1 cellular context compared by ENCODE assay signal in genomic region chr2:9336534-9337354, GRCh38.
TF ChIP-seq lines count a peak whose summit lies in the region.

No MANE protein-coding gene starts in this region.

TF ChIP-seq in HepG2, 621 proteins besides CTCF, POLR2A, EP300 and RAD21 (continued from another document and continues in another):
- no peak for TF ChIP-seq NFE2 (CRISPR knock-in tag; IDR thresholded peaks at IDR 0.05)
- no peak; the same call in 1 of the 2 replicates for TF ChIP-seq ZNF615 (CRISPR knock-in tag; IDR thresholded peaks at IDR 0.05; ENCODE audit: borderline replicate concordance)
- no peak for TF ChIP-seq RAD51 (IDR thresholded peaks at IDR 0.05; ENCODE audit: borderline replicate concordance)
- TF ChIP-seq, protein P1, sequence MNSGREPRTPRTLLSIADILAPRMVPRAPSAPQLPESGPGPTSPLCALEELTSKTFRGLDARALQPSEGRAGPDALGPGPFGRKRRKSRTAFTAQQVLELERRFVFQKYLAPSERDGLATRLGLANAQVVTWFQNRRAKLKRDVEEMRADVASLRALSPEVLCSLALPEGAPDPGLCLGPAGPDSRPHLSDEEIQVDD (CRISPR knock-in tag; IDR thresholded peaks at IDR 0.05; ENCODE audit: borderline replicate concordance): no peak
- TF ChIP-seq ZHX1 (CRISPR knock-in tag; IDR thresholded peaks at IDR 0.05; ENCODE audit: low read depth): no peak
- no peak for TF ChIP-seq ZNF619 (CRISPR knock-in tag; IDR thresholded peaks at IDR 0.05)
- TF ChIP-seq SMYD3 (CRISPR knock-in tag; IDR thresholded peaks at IDR 0.05): peak; percentile 45; the same call in 1 of the 2 replicates
- TF ChIP-seq NFYC (CRISPR knock-in tag; IDR thresholded peaks at IDR 0.05): no peak
- peak; percentile 19; the same call in 1 of the 2 replicates for TF ChIP-seq ZFP37 (CRISPR knock-in tag; IDR thresholded peaks at IDR 0.05; ENCODE audit: borderline replicate concordance)
- no peak; the same call in none of the 2 replicates for TF ChIP-seq KAT8 (CRISPR knock-in tag; IDR thresholded peaks at IDR 0.05)
- peak; percentile 57 for TF ChIP-seq HIVEP1 (CRISPR knock-in tag; IDR thresholded peaks at IDR 0.05)
- peak in 1 of 2 experiments; percentile 52; a peak in 2 of 4 replicates for TF ChIP-seq NR2F1 (CRISPR knock-in tag; IDR thresholded peaks at IDR 0.05)
- TF ChIP-seq, protein P2, sequence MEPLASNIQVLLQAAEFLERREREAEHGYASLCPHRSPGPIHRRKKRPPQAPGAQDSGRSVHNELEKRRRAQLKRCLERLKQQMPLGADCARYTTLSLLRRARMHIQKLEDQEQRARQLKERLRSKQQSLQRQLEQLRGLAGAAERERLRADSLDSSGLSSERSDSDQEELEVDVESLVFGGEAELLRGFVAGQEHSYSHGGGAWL (CRISPR knock-in tag; IDR thresholded peaks at IDR 0.05): 0 out of 2 replicates have a peak, but pooled peaks have one; percentile 54
- no peak for TF ChIP-seq ZBTB7B (CRISPR knock-in tag; IDR thresholded peaks at IDR 0.05)
- no peak for TF ChIP-seq GRHL1 (CRISPR knock-in tag; conservative IDR thresholded peaks at IDR 0.05)
- no peak for TF ChIP-seq NR2C2 (CRISPR knock-in tag; IDR thresholded peaks at IDR 0.05; ENCODE audit: borderline replicate concordance)
- TF ChIP-seq ZNF672 (CRISPR knock-in tag; IDR thresholded peaks at IDR 0.05): no peak
- TF ChIP-seq ZFP36 (IDR thresholded peaks at IDR 0.05; ENCODE audit: borderline replicate concordance, low read depth, low read length, partially characterized antibody): no peak
- TF ChIP-seq, protein P3, sequence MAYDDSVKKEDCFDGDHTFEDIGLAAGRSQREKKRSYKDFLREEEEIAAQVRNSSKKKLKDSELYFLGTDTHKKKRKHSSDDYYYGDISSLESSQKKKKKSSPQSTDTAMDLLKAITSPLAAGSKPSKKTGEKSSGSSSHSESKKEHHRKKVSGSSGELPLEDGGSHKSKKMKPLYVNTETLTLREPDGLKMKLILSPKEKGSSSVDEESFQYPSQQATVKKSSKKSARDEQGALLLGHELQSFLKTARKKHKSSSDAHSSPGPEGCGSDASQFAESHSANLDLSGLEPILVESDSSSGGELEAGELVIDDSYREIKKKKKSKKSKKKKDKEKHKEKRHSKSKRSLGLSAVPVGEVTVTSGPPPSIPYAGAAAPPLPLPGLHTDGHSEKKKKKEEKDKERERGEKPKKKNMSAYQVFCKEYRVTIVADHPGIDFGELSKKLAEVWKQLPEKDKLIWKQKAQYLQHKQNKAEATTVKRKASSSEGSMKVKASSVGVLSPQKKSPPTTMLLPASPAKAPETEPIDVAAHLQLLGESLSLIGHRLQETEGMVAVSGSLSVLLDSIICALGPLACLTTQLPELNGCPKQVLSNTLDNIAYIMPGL (CRISPR knock-in tag; IDR thresholded peaks at IDR 0.05; ENCODE audit: borderline replicate concordance in 1 of 2, low read depth in 1 of 2): peak; percentile 62 to 70; a peak in 3 of 4 replicates
- TF ChIP-seq TCF12 (IDR thresholded peaks at IDR 0.05): no peak
- TF ChIP-seq TCF12 (CRISPR knock-in tag; IDR thresholded peaks at IDR 0.05): peak; percentile 73
- no peak for TF ChIP-seq ZNF549 (CRISPR knock-in tag; IDR thresholded peaks at IDR 0.05)
- TF ChIP-seq, protein P4, sequence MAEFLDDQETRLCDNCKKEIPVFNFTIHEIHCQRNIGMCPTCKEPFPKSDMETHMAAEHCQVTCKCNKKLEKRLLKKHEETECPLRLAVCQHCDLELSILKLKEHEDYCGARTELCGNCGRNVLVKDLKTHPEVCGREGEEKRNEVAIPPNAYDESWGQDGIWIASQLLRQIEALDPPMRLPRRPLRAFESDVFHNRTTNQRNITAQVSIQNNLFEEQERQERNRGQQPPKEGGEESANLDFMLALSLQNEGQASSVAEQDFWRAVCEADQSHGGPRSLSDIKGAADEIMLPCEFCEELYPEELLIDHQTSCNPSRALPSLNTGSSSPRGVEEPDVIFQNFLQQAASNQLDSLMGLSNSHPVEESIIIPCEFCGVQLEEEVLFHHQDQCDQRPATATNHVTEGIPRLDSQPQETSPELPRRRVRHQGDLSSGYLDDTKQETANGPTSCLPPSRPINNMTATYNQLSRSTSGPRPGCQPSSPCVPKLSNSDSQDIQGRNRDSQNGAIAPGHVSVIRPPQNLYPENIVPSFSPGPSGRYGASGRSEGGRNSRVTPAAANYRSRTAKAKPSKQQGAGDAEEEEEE (CRISPR knock-in tag; IDR thresholded peaks at IDR 0.05; ENCODE audit: borderline replicate concordance): no peak
- TF ChIP-seq ZNF503 (CRISPR knock-in tag; IDR thresholded peaks at IDR 0.05): peak; percentile 90
- no peak for TF ChIP-seq ZNF251 (CRISPR knock-in tag; IDR thresholded peaks at IDR 0.05)
- no peak; the same call in none of the 2 replicates for TF ChIP-seq IRF2 (CRISPR knock-in tag; IDR thresholded peaks at IDR 0.05)
- TF ChIP-seq ZNF17 (CRISPR knock-in tag; IDR thresholded peaks at IDR 0.05): no peak
- TF ChIP-seq RFX5 (IDR thresholded peaks at IDR 0.05; ENCODE audit: low read depth, low read length): no peak
- peak; percentile 68 for TF ChIP-seq BCL6 (CRISPR knock-in tag; IDR thresholded peaks at IDR 0.05)
- TF ChIP-seq KLF9 (CRISPR knock-in tag; IDR thresholded peaks at IDR 0.05; ENCODE audit: low read depth): 0 out of 2 replicates have a peak, but pooled peaks have one; percentile 53
- no peak for TF ChIP-seq ZNF740 (CRISPR knock-in tag; IDR thresholded peaks at IDR 0.05)
- TF ChIP-seq ATF4 (CRISPR knock-in tag; IDR thresholded peaks at IDR 0.05): peak in 1 of 2 experiments; percentile 60; a peak in 1 of 4 replicates
- TF ChIP-seq REPIN1 (CRISPR knock-in tag; IDR thresholded peaks at IDR 0.05; ENCODE audit: borderline replicate concordance, low read depth): peak; percentile 52; the same call in 1 of the 2 replicates
- TF ChIP-seq, protein P5, sequence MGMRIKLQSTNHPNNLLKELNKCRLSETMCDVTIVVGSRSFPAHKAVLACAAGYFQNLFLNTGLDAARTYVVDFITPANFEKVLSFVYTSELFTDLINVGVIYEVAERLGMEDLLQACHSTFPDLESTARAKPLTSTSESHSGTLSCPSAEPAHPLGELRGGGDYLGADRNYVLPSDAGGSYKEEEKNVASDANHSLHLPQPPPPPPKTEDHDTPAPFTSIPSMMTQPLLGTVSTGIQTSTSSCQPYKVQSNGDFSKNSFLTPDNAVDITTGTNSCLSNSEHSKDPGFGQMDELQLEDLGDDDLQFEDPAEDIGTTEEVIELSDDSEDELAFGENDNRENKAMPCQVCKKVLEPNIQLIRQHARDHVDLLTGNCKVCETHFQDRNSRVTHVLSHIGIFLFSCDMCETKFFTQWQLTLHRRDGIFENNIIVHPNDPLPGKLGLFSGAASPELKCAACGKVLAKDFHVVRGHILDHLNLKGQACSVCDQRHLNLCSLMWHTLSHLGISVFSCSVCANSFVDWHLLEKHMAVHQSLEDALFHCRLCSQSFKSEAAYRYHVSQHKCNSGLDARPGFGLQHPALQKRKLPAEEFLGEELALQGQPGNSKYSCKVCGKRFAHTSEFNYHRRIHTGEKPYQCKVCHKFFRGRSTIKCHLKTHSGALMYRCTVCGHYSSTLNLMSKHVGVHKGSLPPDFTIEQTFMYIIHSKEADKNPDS (CRISPR knock-in tag; IDR thresholded peaks at IDR 0.05): no peak
- TF ChIP-seq ADNP (CRISPR knock-in tag; IDR thresholded peaks at IDR 0.05): no peak
- TF ChIP-seq SSRP1 (CRISPR knock-in tag; IDR thresholded peaks at IDR 0.05): peak; percentile 69; the same call in 1 of the 2 replicates
- TF ChIP-seq ZKSCAN8 (CRISPR knock-in tag; IDR thresholded peaks at IDR 0.05; ENCODE audit: borderline replicate concordance): 0 out of 2 replicates have a peak, but pooled peaks have one; percentile 34
- TF ChIP-seq, protein P6, sequence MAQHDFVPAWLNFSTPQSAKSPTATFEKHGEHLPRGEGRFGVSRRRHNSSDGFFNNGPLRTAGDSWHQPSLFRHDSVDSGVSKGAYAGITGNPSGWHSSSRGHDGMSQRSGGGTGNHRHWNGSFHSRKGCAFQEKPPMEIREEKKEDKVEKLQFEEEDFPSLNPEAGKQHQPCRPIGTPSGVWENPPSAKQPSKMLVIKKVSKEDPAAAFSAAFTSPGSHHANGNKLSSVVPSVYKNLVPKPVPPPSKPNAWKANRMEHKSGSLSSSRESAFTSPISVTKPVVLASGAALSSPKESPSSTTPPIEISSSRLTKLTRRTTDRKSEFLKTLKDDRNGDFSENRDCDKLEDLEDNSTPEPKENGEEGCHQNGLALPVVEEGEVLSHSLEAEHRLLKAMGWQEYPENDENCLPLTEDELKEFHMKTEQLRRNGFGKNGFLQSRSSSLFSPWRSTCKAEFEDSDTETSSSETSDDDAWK (CRISPR knock-in tag; IDR thresholded peaks at IDR 0.05): no peak
- TF ChIP-seq NPAS2 (CRISPR knock-in tag; IDR thresholded peaks at IDR 0.05; ENCODE audit: borderline replicate concordance): no peak
- TF ChIP-seq NCOR1 (IDR thresholded peaks at IDR 0.05; ENCODE audit: borderline replicate concordance, low read length): peak; percentile 51; the same call in 1 of the 2 replicates
- no peak for TF ChIP-seq ZNF260 (CRISPR knock-in tag; IDR thresholded peaks at IDR 0.05; ENCODE audit: borderline replicate concordance, low read depth)
- TF ChIP-seq KMT2B (CRISPR knock-in tag; IDR thresholded peaks at IDR 0.05): no peak; the same call in 1 of the 2 replicates
- TF ChIP-seq ZNF577 (CRISPR knock-in tag; IDR thresholded peaks at IDR 0.05; ENCODE audit: borderline replicate concordance, low read depth): no peak
- no peak for TF ChIP-seq ZBTB49 (CRISPR knock-in tag; IDR thresholded peaks at IDR 0.05; ENCODE audit: borderline replicate concordance)
- TF ChIP-seq SALL2 (CRISPR knock-in tag; IDR thresholded peaks at IDR 0.05): 0 out of 2 replicates have a peak, but pooled peaks have one; percentile 47
- TF ChIP-seq ZNF775 (CRISPR knock-in tag; IDR thresholded peaks at IDR 0.05; ENCODE audit: borderline replicate concordance): no peak
